Comparison of ENCODE assay signal across 1 cellular context in genomic region chr15:40357723-40358491, GRCh38.
TF ChIP-seq lines count a peak whose summit lies in the region.

Gene DISP2 (plus strand): TSS chr15:40358219. CDS start chr15:40358322, 103 bp downstream.

TF ChIP-seq in K562, 482 proteins besides CTCF, POLR2A, EP300 and RAD21 (continued from another document and continues in another):
- peak; percentile 78; the same call in 1 of the 2 replicates for TF ChIP-seq MBD1 (CRISPR knock-in tag; IDR thresholded peaks at IDR 0.05)
- TF ChIP-seq FIP1L1 (IDR thresholded peaks at IDR 0.05; ENCODE audit: low read depth, low read length, poor library complexity, severe bottlenecking): peak; percentile 9
- no peak for TF ChIP-seq RFX5 (IDR thresholded peaks at IDR 0.05; ENCODE audit: low read depth, low read length)
- TF ChIP-seq NKRF (IDR thresholded peaks at IDR 0.05; ENCODE audit: borderline replicate concordance): peak; percentile 54; the same call in 1 of the 2 replicates
- TF ChIP-seq FOXO4 (CRISPR knock-in tag; IDR thresholded peaks at IDR 0.05): no peak
- TF ChIP-seq TFAP4 (CRISPR knock-in tag; IDR thresholded peaks at IDR 0.05; ENCODE audit: borderline replicate concordance): peak; percentile 63; the same call in 1 of the 2 replicates
- 0 out of 2 replicates have a peak, but pooled peaks have one; percentile 28 for TF ChIP-seq KDM2B (CRISPR knock-in tag; IDR thresholded peaks at IDR 0.05)
- peak; percentile 7 to 71; a peak in 2 of 4 replicates for TF ChIP-seq UBTF (IDR thresholded peaks at IDR 0.05; ENCODE audit: borderline replicate concordance in 1 of 2, low read depth in 2 of 2, low read length in 2 of 2)
- peak; percentile 38; the same call in 1 of the 2 replicates for TF ChIP-seq SIN3B (IDR thresholded peaks at IDR 0.05; ENCODE audit: low read depth)
- TF ChIP-seq E2F6 (IDR thresholded peaks at IDR 0.05; ENCODE audit: borderline replicate concordance in 1 of 2, extremely low read depth in 1 of 2, insufficient read depth in 1 of 2, insufficient read length in 1 of 2, low read depth in 1 of 2, low read length in 1 of 2, poor library complexity in 1 of 2, severe bottlenecking in 1 of 2): peak in 1 of 2 experiments; percentile 46
- 0 out of 2 replicates have a peak, but pooled peaks have one; percentile 51 for TF ChIP-seq ZBTB9 (CRISPR knock-in tag; IDR thresholded peaks at IDR 0.05)
- no peak for TF ChIP-seq TEAD2 (tag; IDR thresholded peaks at IDR 0.05)
- no peak for TF ChIP-seq POLR2G (IDR thresholded peaks at IDR 0.05; ENCODE audit: low read depth, low read length)
- peak; percentile 36 for TF ChIP-seq NFYB (IDR thresholded peaks at IDR 0.05; ENCODE audit: extremely low read depth, insufficient read length)
- TF ChIP-seq ETS1 (conservative IDR thresholded peaks at IDR 0.05; ENCODE audit: control insufficient read depth, low read depth, low read length): peak; percentile 94; the same call in 1 of the 2 replicates
- peak; percentile 56 for TF ChIP-seq EGR1 (conservative IDR thresholded peaks at IDR 0.05)
- no peak for TF ChIP-seq SRSF7 (optimal IDR thresholded peaks at IDR 0.05; ENCODE audit: low read depth, low read length)
- TF ChIP-seq ZBTB7A (IDR thresholded peaks at IDR 0.05; ENCODE audit: borderline replicate concordance, control insufficient read depth, low read depth, low read length): peak; percentile 59; the same call in 1 of the 2 replicates
- peak; percentile 16; the same call in 1 of the 2 replicates for TF ChIP-seq CGGBP1 (CRISPR knock-in tag; IDR thresholded peaks at IDR 0.05)
- TF ChIP-seq FOXP1 (CRISPR knock-in tag; IDR thresholded peaks at IDR 0.05): peak; percentile 70; the same call in 1 of the 2 replicates
- peak; percentile 51 for TF ChIP-seq HMGN3 (IDR thresholded peaks at IDR 0.05; ENCODE audit: borderline replicate concordance, extremely low read depth, insufficient read length, low read depth, low read length)
- TF ChIP-seq CXXC5 (CRISPR knock-in tag; IDR thresholded peaks at IDR 0.05): peak; percentile 77
- no peak for TF ChIP-seq ZNF212 (CRISPR knock-in tag; IDR thresholded peaks at IDR 0.05)
- no peak for TF ChIP-seq XRCC3 (IDR thresholded peaks at IDR 0.05)
- TF ChIP-seq GMEB1 (CRISPR knock-in tag; IDR thresholded peaks at IDR 0.05): 0 out of 2 replicates have a peak, but pooled peaks have one; percentile 7
- peak; percentile 54; the same call in 1 of the 2 replicates for TF ChIP-seq DMBX1 (CRISPR knock-in tag; IDR thresholded peaks at IDR 0.05; ENCODE audit: borderline replicate concordance)
- peak; percentile 16; the same call in 1 of the 2 replicates for TF ChIP-seq PHF8 (IDR thresholded peaks at IDR 0.05; ENCODE audit: borderline replicate concordance, low read length)
- TF ChIP-seq ZNF175 (CRISPR knock-in tag; IDR thresholded peaks at IDR 0.05; ENCODE audit: low read depth): 0 out of 2 replicates have a peak, but pooled peaks have one; percentile 36
- TF ChIP-seq ARID4B (CRISPR knock-in tag; IDR thresholded peaks at IDR 0.05): peak; percentile 97
- peak; percentile 58; the same call in 1 of the 2 replicates for TF ChIP-seq MIER1 (IDR thresholded peaks at IDR 0.05; ENCODE audit: low read depth)
- peak; percentile 82 for TF ChIP-seq MXD1 (CRISPR knock-in tag; IDR thresholded peaks at IDR 0.05; ENCODE audit: borderline replicate concordance, poor library complexity, severe bottlenecking)
- TF ChIP-seq NONO (IDR thresholded peaks at IDR 0.05; ENCODE audit: low read depth in 2 of 2, low read length in 1 of 2): peak in 1 of 2 experiments; percentile 55; a peak in 1 of 4 replicates
- TF ChIP-seq NRF1 (conservative IDR thresholded peaks at IDR 0.05 in 1 of 2, IDR thresholded peaks at IDR 0.05 in 1 of 2): peak; percentile 94 to 96
